ENCODE assay signal across 27 cellular contexts in genomic region chr7:106248616-106249015, GRCh38.
"Had no signal": no experiment of that assay in that cellular context is flagged by ENCODE, and none has a peak within 500 bp of the region (broad histone marks: within the 10 kb centered on the region; RNA-seq: fewer than 3 reads in every experiment).

No MANE protein-coding gene starts in this region.

- H3K27ac ChIP-seq: adrenal gland, body of pancreas, breast epithelium, KMS-11, SJCRH30, SK-N-MC had no signal

- H3K4me2 ChIP-seq: KMS-11 had no signal

- H3K4me1 ChIP-seq: adrenal gland, body of pancreas, breast epithelium, SJCRH30 had no signal

- H3K36me3 ChIP-seq: breast epithelium had no signal

- H3K9me3 ChIP-seq: adrenal gland, breast epithelium, SJCRH30 had no signal

- H3K4me3 Mint-ChIP-seq: activated CD4-positive, alpha-beta T cell treated with anti-CD3 and anti-CD28 coated beads, Interleukin-2, amount 10 ng/mL, durations not matched to agents 24 days and 14 days; activated CD8-positive, alpha-beta T cell treated with anti-CD3 and anti-CD28 coated beads, Interleukin-2, amount 10 ng/mL, durations not matched to agents 7 days and 5 days; activated naive CD4-positive, alpha-beta T cell treated with anti-CD3 and anti-CD28 coated beads for 36 hours; activated T-cell treated with anti-CD3 and anti-CD28 coated beads, Interleukin-2, amount 50 U/mL, for 4 hours; activated T-helper 1 cell treated with anti-CD3 and anti-CD28 coated beads, Interleukin-12 subunit alpha, Interleukin-12 subunit beta, Interleukin-2, Interleukin-4 antibody, amounts not matched to agents 30 ng/mL and 10 ng/mL and 1 ng/mL, durations not matched to agents 14 hours and 24 hours and 36 hours had no signal

- ATAC-seq: activated CD8-positive, alpha-beta T cell treated with anti-CD3 and anti-CD28 coated beads, Interleukin-2, amount 10 ng/mL, durations not matched to agents 7 days and 5 days; body of pancreas; Panc1 had no signal

- H3K27ac Mint-ChIP-seq: activated CD4-positive, alpha-beta T cell treated with anti-CD3 and anti-CD28 coated beads, Interleukin-2, amount 10 ng/mL, durations not matched to agents 24 days and 14 days; activated CD8-positive, alpha-beta T cell treated with anti-CD3 and anti-CD28 coated beads, Interleukin-2, amount 10 ng/mL, durations not matched to agents 7 days and 5 days; activated naive CD4-positive, alpha-beta T cell treated with anti-CD3 and anti-CD28 coated beads for 36 hours; activated T-helper 1 cell treated with anti-CD3 and anti-CD28 coated beads, Interleukin-12 subunit alpha, Interleukin-12 subunit beta, Interleukin-2, Interleukin-4 antibody, amounts not matched to agents 30 ng/mL and 10 ng/mL and 1 ng/mL, durations not matched to agents 14 hours and 24 hours and 36 hours had no signal

- H3K9ac ChIP-seq: KMS-11 had no signal

- H3K27me3 Mint-ChIP-seq: activated CD4-positive, alpha-beta T cell treated with anti-CD3 and anti-CD28 coated beads, Interleukin-2, amount 10 ng/mL, durations not matched to agents 24 days and 14 days had no signal

- H3K27me3 ChIP-seq: adrenal gland, body of pancreas, breast epithelium, SJCRH30 had no signal

- DNase-seq: activated CD4-positive, alpha-beta T cell treated with anti-CD3 and anti-CD28 coated beads, Interleukin-2, amount 10 ng/mL, durations not matched to agents 24 days and 14 days; activated CD4-positive, alpha-beta T cell treated with anti-CD3 and anti-CD28 coated beads, Interleukin-2, amount 50 U/mL, for 4 hours; activated CD8-positive, alpha-beta T cell treated with anti-CD3 and anti-CD28 coated beads, Interleukin-2, amount 10 ng/mL, durations not matched to agents 7 days and 5 days; activated gamma-delta T cell treated with Interleukin-2 at 50 U/mL for 16 hours; activated naive CD4-positive, alpha-beta T cell treated with anti-CD3 and anti-CD28 coated beads for 36 hours; activated T-cell treated with anti-CD3 and anti-CD28 coated beads, Interleukin-2, amount 50 U/mL, for 4 hours; adrenal gland; body of pancreas; MM.1S; MV-4-11; NCI-H1092; NCI-H146; NCI-H187; NCI-H2029 treated with DMSO at 0.1 percent for 48 hours; NCI-H2107; NCI-H2171; NCI-H510A; NCI-H526; NCI-H748 treated with DMSO at 0.1 percent for 48 hours; SHP77; SJCRH30; T1000 had no signal

- H3K4me3 ChIP-seq: adrenal gland, body of pancreas, breast epithelium, SJCRH30, SK-N-MC had no signal
